ENCODE assay signal across 8 cellular contexts in genomic region chr4:138242076-138242829, GRCh38. TPM values are rescaled to one million over a fixed set of nuclear protein-coding genes. Genes with fewer than 3 reads are reported as not detected.
DNase-seq lines count a peak whose midpoint lies in the region; ATAC-seq and TF ChIP-seq lines count a peak whose summit lies in the region.

Gene SLC7A11 (minus strand): TSS chr4:138242349. CDS start chr4:138242069, 280 bp downstream.

- H3K79me2 ChIP-seq in OCI-LY3 (ENCODE audit: low read length), result no peaks in the 10 kb centered on the region

- peak within 1 kb of the TSS; percentile 93 for H3K4me3 Mint-ChIP-seq in osteocyte (ENCODE audit: unreplicated experiment)

- H3K4me3 ChIP-seq in OCI-LY3 (ENCODE audit: low read length), result peak within 1 kb of the TSS; percentile 73

- peak within 1 kb of the TSS; percentile 79 for H2AFZ ChIP-seq in OCI-LY3 (ENCODE audit: low read depth, low read length)

- peak within 1 kb of the TSS; percentile 93 for H3K9ac ChIP-seq in ES-I3 (ENCODE audit: low read depth, low read length)
- peak within 1 kb of the TSS; percentile 71 for H3K9ac ChIP-seq in OCI-LY3 (ENCODE audit: low read length)

- H3K27ac Mint-ChIP-seq in activated naive CD4-positive, alpha-beta T cell treated with anti-CD3 and anti-CD28 coated beads, Interleukin-2, amount 50 U/mL, for 72 hours, result peak within 1 kb of the TSS; percentile 60 to 95
- peak within 1 kb of the TSS; percentile 99 for H3K27ac Mint-ChIP-seq in osteocyte (ENCODE audit: unreplicated experiment)

- H3K9me3 ChIP-seq in ES-I3 (ENCODE audit: control insufficient read depth, insufficient read depth, low read length) (no peaks in the 10 kb centered on the region), OCI-LY3 (ENCODE audit: insufficient read depth, low read length) (no peaks in the 10 kb centered on the region)

- DNase-seq in HuH-7 (ENCODE audit: low spot score), result peak; percentile 40
- DNase-seq in activated naive CD4-positive, alpha-beta T cell treated with anti-CD3 and anti-CD28 coated beads, Interleukin-2, amount 50 U/mL, for 72 hours (ENCODE audit: low spot score in 2 of 2), result peak in 1 of 2 donors; percentile 34
- peak; percentile 96 for DNase-seq in glomerular endothelial cell (ENCODE audit: extremely low read depth, low read depth, low spot score)
- peak; percentile 91 for DNase-seq in osteocyte (ENCODE audit: extremely low spot score, unreplicated experiment)
- no peak for DNase-seq in effector CD8-positive, alpha-beta T cell (lab: John Stamatoyannopoulos, UW)

- H3K36me3 ChIP-seq in ES-I3 (ENCODE audit: insufficient read depth, low read length), result no peaks in the 10 kb centered on the region
- no peaks in the 10 kb centered on the region for H3K36me3 ChIP-seq in OCI-LY3 (replicated peaks; ENCODE audit: low read depth, low read length)

- peaks cover 0 to 12% of the 10 kb centered on the region in 2 donors for H3K36me3 Mint-ChIP-seq in activated naive CD4-positive, alpha-beta T cell treated with anti-CD3 and anti-CD28 coated beads, Interleukin-2, amount 50 U/mL, for 72 hours
- H3K36me3 Mint-ChIP-seq in osteocyte (ENCODE audit: unreplicated experiment), result no peaks in the 10 kb centered on the region

- peaks cover 49% of the 10 kb centered on the region for H3K4me1 Mint-ChIP-seq in osteocyte (ENCODE audit: unreplicated experiment)

- H4K20me1 ChIP-seq in OCI-LY3 (ENCODE audit: insufficient read depth, low read length), result no peaks in the 10 kb centered on the region

- TF ChIP-seq CTCF in OCI-LY3 (IDR thresholded peaks at IDR 0.05; ENCODE audit: low read depth, low read length), result no peak
- TF ChIP-seq CTCF in osteocyte (IDR thresholded peaks at IDR 0.05), result peak; percentile 6

- H3K4me1 ChIP-seq in ES-I3 (ENCODE audit: insufficient read depth, low read length), result peaks cover 8% of the 10 kb centered on the region
- peaks cover 19% of the 10 kb centered on the region for H3K4me1 ChIP-seq in OCI-LY3 (ENCODE audit: low read length)

- peak within 1 kb of the TSS; percentile 84 for H3K27ac ChIP-seq in OCI-LY3 (ENCODE audit: low read length)

- peak within 1 kb of the TSS; percentile 81 for H3K4me2 ChIP-seq in OCI-LY3 (ENCODE audit: low read length)

- H3K27me3 Mint-ChIP-seq in osteocyte (ENCODE audit: unreplicated experiment), result no peaks in the 10 kb centered on the region

- ATAC-seq in GM21576 (IDR thresholded peaks at IDR 0.05; ENCODE audit: unreplicated experiment), result peak; percentile 97
- peak; percentile 92 to 95 for ATAC-seq in activated naive CD4-positive, alpha-beta T cell treated with anti-CD3 and anti-CD28 coated beads, Interleukin-2, amount 50 U/mL, for 72 hours

- H3K27me3 ChIP-seq in OCI-LY3 (ENCODE audit: low read depth, low read length), result no peaks in the 10 kb centered on the region

- no peaks in the 10 kb centered on the region for H3K9me3 Mint-ChIP-seq in activated naive CD4-positive, alpha-beta T cell treated with anti-CD3 and anti-CD28 coated beads, Interleukin-2, amount 50 U/mL, for 72 hours
- no peaks in the 10 kb centered on the region for H3K9me3 Mint-ChIP-seq in osteocyte (ENCODE audit: unreplicated experiment)

RNA-seq across cellular contexts. Expression of gene SLC7A11, which starts in this region (rescaled TPM):
- total RNA-seq in activated naive CD4-positive, alpha-beta T cell treated with anti-CD3 and anti-CD28 coated beads, Interleukin-2, amount 50 U/mL, for 72 hours, result 1 to 10 TPM; 2.0 to 5.2 TPM
- total RNA-seq in glomerular endothelial cell, result 28.0 and 36.9 TPM in 2 replicates
- total RNA-seq in osteocyte, result 26.5 and 29.1 TPM in 2 replicates
